ENCODE assay signal across 15 cellular contexts in genomic region chr3:49721165-49721860, GRCh38. TPM values are rescaled to one million over a fixed set of nuclear protein-coding genes. Genes with fewer than 3 reads are reported as not detected.
A peak's percentile ranks its signal among the peaks of the same experiment; 100 is the strongest.
DNase-seq lines count a peak whose midpoint lies in the region; ATAC-seq and TF ChIP-seq lines count a peak whose summit lies in the region.
"Had no signal": no experiment of that assay in that cellular context is flagged by ENCODE, and none has a peak within 500 bp of the region (broad histone marks: within the 10 kb centered on the region; RNA-seq: fewer than 3 reads in every experiment).

No MANE protein-coding gene starts in this region.

- H2BK120ac ChIP-seq in neuronal stem cell (ENCODE audit: low read depth, low read length) (no peak overlapping the region), mesenchymal stem cell (ENCODE audit: low read depth, low read length) (no peak overlapping the region)

- CTCF ChIA-PET in activated CD4-positive, alpha-beta memory T cell treated with anti-CD3 and anti-CD28 coated beads, Interleukin-2, amount 10 ng/mL, durations not matched to agents 7 days and 5 days (lab: Charles Lee), result no interaction called here
- CTCF ChIA-PET in activated CD4-positive, alpha-beta memory T cell treated with anti-CD3 and anti-CD28 coated beads for 36 hours (lab: Charles Lee), result interaction anchor here (0.9 kb wide), 1 partner anchor 181 kb away, joined by 4 read pairs; no protein-coding TSS in a partner anchor

- H2AK5ac ChIP-seq in neuronal stem cell (ENCODE audit: low read depth, low read length) (no peak overlapping the region), mesenchymal stem cell (ENCODE audit: low read length, severe bottlenecking) (no peak overlapping the region)

- H3K4me3 ChIP-seq in neuronal stem cell (ENCODE audit: low read length in 2 of 2) (no peak overlapping the region), smooth muscle cell (no peak overlapping the region), mesenchymal stem cell (ENCODE audit: insufficient read depth in 1 of 2, low read depth in 1 of 2, low read length in 2 of 2) (no peak overlapping the region)

- no peak overlapping the region for H3K4ac ChIP-seq in neuronal stem cell (ENCODE audit: low read length)
- H3K4ac ChIP-seq in mesenchymal stem cell (ENCODE audit: low read depth in 1 of 2, low read length in 2 of 2), result no peak overlapping the region

- H3K4me2 ChIP-seq in neuronal stem cell (ENCODE audit: insufficient read depth, low read length, poor library complexity, severe bottlenecking) (no peak overlapping the region), smooth muscle cell (no peak overlapping the region), mesenchymal stem cell (ENCODE audit: low read length, poor library complexity, severe bottlenecking) (no peak overlapping the region)

- H3K23ac ChIP-seq in neuronal stem cell (ENCODE audit: low read depth, low read length, poor library complexity), result no peak overlapping the region
- H3K23ac ChIP-seq in mesenchymal stem cell (ENCODE audit: low read length in 2 of 2), result no peak overlapping the region

- H3K27me3 Mint-ChIP-seq in activated CD4-positive, alpha-beta memory T cell treated with anti-CD3 and anti-CD28 coated beads, Interleukin-2, amount 10 ng/mL, durations not matched to agents 7 days and 5 days, result no peaks in the 10 kb centered on the region
- H3K27me3 Mint-ChIP-seq in activated CD4-positive, alpha-beta memory T cell treated with anti-CD3 and anti-CD28 coated beads for 36 hours, result no peaks in the 10 kb centered on the region
- no peaks in the 10 kb centered on the region for H3K27me3 Mint-ChIP-seq in central memory CD8-positive, alpha-beta T cell

- H3K27me3 ChIP-seq in neuronal stem cell (ENCODE audit: control insufficient read depth in 3 of 3, insufficient read depth in 3 of 3, low read depth in 1 of 3, low read length in 3 of 3) (no peaks in the 10 kb centered on the region), smooth muscle cell (ENCODE audit: low read depth) (no peaks in the 10 kb centered on the region), mesenchymal stem cell (ENCODE audit: control insufficient read depth in 1 of 2, insufficient read depth in 1 of 2, low read length in 2 of 2) (no peaks in the 10 kb centered on the region)

- H3K79me2 ChIP-seq in smooth muscle cell (ENCODE audit: low read depth), result peaks cover 13% of the 10 kb centered on the region

- intact Hi-C loops in activated CD4-positive, alpha-beta memory T cell treated with anti-CD3 and anti-CD28 coated beads for 36 hours (cut with micrococcal nuclease), result no loop called here

- peak overlapping the region; percentile 45 for H3K27ac Mint-ChIP-seq in activated CD4-positive, alpha-beta memory T cell treated with anti-CD3 and anti-CD28 coated beads, Interleukin-2, amount 10 ng/mL, durations not matched to agents 7 days and 5 days
- no peak overlapping the region for H3K27ac Mint-ChIP-seq in activated CD4-positive, alpha-beta memory T cell treated with anti-CD3 and anti-CD28 coated beads for 36 hours
- no peak overlapping the region for H3K27ac Mint-ChIP-seq in central memory CD8-positive, alpha-beta T cell (ENCODE audit: low read depth)

- TF ChIP-seq POLR2A in GM19099 (IDR thresholded peaks at IDR 0.05; ENCODE audit: extremely low read depth, insufficient read length, low read depth), result peak; percentile 36

- H3K79me1 ChIP-seq in neuronal stem cell (ENCODE audit: low read depth, low read length) (peaks cover 26% of the 10 kb centered on the region), mesenchymal stem cell (replicated peaks; ENCODE audit: low read length, poor library complexity, severe bottlenecking) (peaks cover 26% of the 10 kb centered on the region)

- H2BK5ac ChIP-seq in neuronal stem cell (ENCODE audit: low read length) (peak overlapping the region; percentile 66), mesenchymal stem cell (ENCODE audit: low read depth, low read length, poor library complexity, severe bottlenecking) (no peak overlapping the region)

- peaks cover 32 to 78% of the 10 kb centered on the region in 2 donors for H3K36me3 ChIP-seq in neuronal stem cell (replicated peaks in 1 of 2; ENCODE audit: control insufficient read depth in 2 of 2, insufficient read depth in 2 of 2, low read length in 2 of 2)
- H3K36me3 ChIP-seq in smooth muscle cell (ENCODE audit: low read depth), result no peaks in the 10 kb centered on the region
- peaks cover 41 to 70% of the 10 kb centered on the region in 2 experiments for H3K36me3 ChIP-seq in mesenchymal stem cell (ENCODE audit: control insufficient read depth in 1 of 2, insufficient read depth in 2 of 2, low read depth in 1 of 2, low read length in 2 of 2)

- POLR2A ChIA-PET in activated CD4-positive, alpha-beta memory T cell treated with anti-CD3 and anti-CD28 coated beads, Interleukin-2, amount 10 ng/mL, durations not matched to agents 7 days and 5 days (lab: Charles Lee), result interaction anchor here (1.2 to 1.6 kb wide), 2 partner anchors 9 to 65 kb away, joined by 3 to 4 read pairs; partner anchors contain the start of gene IP6K1
- POLR2A ChIA-PET in activated CD4-positive, alpha-beta memory T cell treated with anti-CD3 and anti-CD28 coated beads for 36 hours (lab: Charles Lee), result interaction anchor here (0.8 to 1.3 kb wide), 2 partner anchors 8 to 182 kb away, joined by 3 read pairs; no protein-coding TSS in a partner anchor

- no CpG with 5 or more reads among the region's 9 CpGs for WGBS in neuronal stem cell (ENCODE audit: extremely low coverage in 2 of 2, insufficient read length in 2 of 2, insufficient replicate concordance in 1 of 2), 2 donors
- WGBS in smooth muscle cell (ENCODE audit: low lambda C conversion rate), result 95% methylated on average over 9 of the region's 9 CpGs
- 94% methylated on average over 9 of the region's 9 CpGs for WGBS in mesenchymal stem cell

- H3K27ac ChIP-seq in neuronal stem cell (replicated peaks; ENCODE audit: low read length) (no peak overlapping the region), smooth muscle cell (ENCODE audit: low read depth) (no peak overlapping the region), mesenchymal stem cell (ENCODE audit: low read length, poor library complexity, severe bottlenecking) (no peak overlapping the region)

- peaks cover 36% of the 10 kb centered on the region for H3K36me3 Mint-ChIP-seq in activated CD4-positive, alpha-beta memory T cell treated with anti-CD3 and anti-CD28 coated beads, Interleukin-2, amount 10 ng/mL, durations not matched to agents 7 days and 5 days (ENCODE audit: low read depth)
- H3K36me3 Mint-ChIP-seq in activated CD4-positive, alpha-beta memory T cell treated with anti-CD3 and anti-CD28 coated beads for 36 hours, result peaks cover 27% of the 10 kb centered on the region
- H3K36me3 Mint-ChIP-seq in central memory CD8-positive, alpha-beta T cell (ENCODE audit: insufficient read depth), result peaks cover 34% of the 10 kb centered on the region

- H3K9me3 ChIP-seq in neuronal stem cell (replicated peaks in 1 of 2; ENCODE audit: control insufficient read depth in 2 of 2, insufficient read depth in 1 of 2, low read depth in 1 of 2, low read length in 2 of 2), result peaks cover 0 to 3% of the 10 kb centered on the region in 2 donors
- no peaks in the 10 kb centered on the region for H3K9me3 ChIP-seq in smooth muscle cell (replicated peaks; ENCODE audit: low read depth)
- H3K9me3 ChIP-seq in mesenchymal stem cell (ENCODE audit: control insufficient read depth, low read length), result no peaks in the 10 kb centered on the region

- no peak overlapping the region for H2AFZ ChIP-seq in neuronal stem cell (ENCODE audit: low read length)
- H2AFZ ChIP-seq in smooth muscle cell (ENCODE audit: low read depth), result no peak overlapping the region
- no peak overlapping the region for H2AFZ ChIP-seq in mesenchymal stem cell (ENCODE audit: low read depth, low read length)

- H2BK12ac ChIP-seq in neuronal stem cell (ENCODE audit: low read length) (no peak overlapping the region), mesenchymal stem cell (ENCODE audit: low read length in 2 of 2) (no peak overlapping the region)

- H4K8ac ChIP-seq in neuronal stem cell (ENCODE audit: low read depth, low read length) (no peak overlapping the region), mesenchymal stem cell (ENCODE audit: low read length) (no peak overlapping the region)

- H3K4me1 Mint-ChIP-seq in activated CD4-positive, alpha-beta memory T cell treated with anti-CD3 and anti-CD28 coated beads, Interleukin-2, amount 10 ng/mL, durations not matched to agents 7 days and 5 days, result peaks cover 53% of the 10 kb centered on the region
- H3K4me1 Mint-ChIP-seq in activated CD4-positive, alpha-beta memory T cell treated with anti-CD3 and anti-CD28 coated beads for 36 hours (ENCODE audit: low read depth), result peaks cover 38% of the 10 kb centered on the region
- peaks cover 44% of the 10 kb centered on the region for H3K4me1 Mint-ChIP-seq in central memory CD8-positive, alpha-beta T cell

- H4K20me1 ChIP-seq in smooth muscle cell (ENCODE audit: low read depth), result peaks cover 16% of the 10 kb centered on the region

- H3K4me1 ChIP-seq in neuronal stem cell (ENCODE audit: control insufficient read depth in 2 of 2, insufficient read depth in 1 of 2, low read depth in 1 of 2, low read length in 2 of 2) (peaks cover 14 to 16% of the 10 kb centered on the region in 2 donors), smooth muscle cell (ENCODE audit: low read depth) (peaks cover 12% of the 10 kb centered on the region), mesenchymal stem cell (ENCODE audit: control insufficient read depth, insufficient read depth, low read depth, low read length) (peaks cover 33% of the 10 kb centered on the region)

- H3K9ac ChIP-seq in neuronal stem cell (ENCODE audit: low read depth, low read length, poor library complexity) (no peak overlapping the region), smooth muscle cell (ENCODE audit: low read depth) (no peak overlapping the region), mesenchymal stem cell (ENCODE audit: low read length) (no peak overlapping the region)

- TF ChIP-seq CTCF in smooth muscle cell (IDR thresholded peaks at IDR 0.05; ENCODE audit: borderline replicate concordance, insufficient read depth, poor library complexity, severe bottlenecking), result no peak

- peaks cover 12% of the 10 kb centered on the region for H3F3A ChIP-seq in smooth muscle cell (ENCODE audit: low read depth)

- H4K91ac ChIP-seq in neuronal stem cell (ENCODE audit: low read depth, low read length, poor library complexity) (no peak overlapping the region), mesenchymal stem cell (ENCODE audit: low read length) (no peak overlapping the region)

- H3K9me3 Mint-ChIP-seq in activated CD4-positive, alpha-beta memory T cell treated with anti-CD3 and anti-CD28 coated beads, Interleukin-2, amount 10 ng/mL, durations not matched to agents 7 days and 5 days, result no peaks in the 10 kb centered on the region
- no peaks in the 10 kb centered on the region for H3K9me3 Mint-ChIP-seq in activated CD4-positive, alpha-beta memory T cell treated with anti-CD3 and anti-CD28 coated beads for 36 hours
- H3K9me3 Mint-ChIP-seq in central memory CD8-positive, alpha-beta T cell, result no peaks in the 10 kb centered on the region

- H3K18ac ChIP-seq in neuronal stem cell (ENCODE audit: low read length) (no peak overlapping the region), mesenchymal stem cell (ENCODE audit: low read depth in 1 of 2, low read length in 2 of 2) (no peak overlapping the region)

- peak; percentile 15 for DNase-seq in activated CD4-positive, alpha-beta memory T cell treated with anti-CD3 and anti-CD28 coated beads, Interleukin-2, amount 10 ng/mL, durations not matched to agents 7 days and 5 days
- no peak for DNase-seq in activated CD4-positive, alpha-beta memory T cell treated with anti-CD3 and anti-CD28 coated beads for 36 hours
- DNase-seq in central memory CD8-positive, alpha-beta T cell (ENCODE audit: low spot score in 2 of 2), result no peak
- DNase-seq in neuronal stem cell (ENCODE audit: low spot score), result no peak
- no peak for DNase-seq in smooth muscle cell (lab: John Stamatoyannopoulos, UW; ENCODE audit: unreplicated experiment)
- no peak for DNase-seq in mesenchymal stem cell
- DNase-seq in NK-92 treated with Interleukin-12 subunit alpha and Interleukin-12 subunit beta, amount 100 ng/mL, for 24 hours (lab: John Stamatoyannopoulos, UW), result no peak
- DNase-seq: activated CD4-positive, alpha-beta T cell treated with anti-CD3 and anti-CD28 coated beads, Interleukin-2, amount 50 U/mL, for 4 hours; NCI-H1105 treated with DMSO at 0.1 percent for 48 hours; NCI-H226; occipital lobe; stimulated activated CD4-positive, alpha-beta T cell treated with anti-CD3 and anti-CD28 coated beads, Interleukin-12 subunit alpha, Interleukin-12 subunit beta, amount 100 ng/mL, for 4 hours had no signal

- H2BK15ac ChIP-seq in neuronal stem cell (ENCODE audit: low read length) (no peak overlapping the region), mesenchymal stem cell (ENCODE audit: low read depth, poor library complexity, severe bottlenecking) (no peak overlapping the region)

- ATAC-seq in central memory CD8-positive, alpha-beta T cell (replicated peaks; ENCODE audit: extremely low read depth, poor library complexity, severe bottlenecking), result no peak

- peak overlapping the region; percentile 91 for H3K4me3 Mint-ChIP-seq in activated CD4-positive, alpha-beta memory T cell treated with anti-CD3 and anti-CD28 coated beads, Interleukin-2, amount 10 ng/mL, durations not matched to agents 7 days and 5 days
- H3K4me3 Mint-ChIP-seq in activated CD4-positive, alpha-beta memory T cell treated with anti-CD3 and anti-CD28 coated beads for 36 hours, result no peak overlapping the region
- peak overlapping the region; percentile 84 for H3K4me3 Mint-ChIP-seq in central memory CD8-positive, alpha-beta T cell

- H3K14ac ChIP-seq in neuronal stem cell (ENCODE audit: low read length) (no peak overlapping the region), mesenchymal stem cell (ENCODE audit: low read length in 2 of 2) (no peak overlapping the region)

RNA-seq across cellular contexts. Expression of gene AMIGO3, which starts 1.8 kb away (rescaled TPM):
- under 1 TPM; 0.23 to 0.28 TPM for total RNA-seq in activated CD4-positive, alpha-beta memory T cell treated with anti-CD3 and anti-CD28 coated beads, Interleukin-2, amount 10 ng/mL, durations not matched to agents 7 days and 5 days
- total RNA-seq in activated CD4-positive, alpha-beta memory T cell treated with anti-CD3 and anti-CD28 coated beads for 36 hours, result not detected
- polyA plus RNA-seq in neuronal stem cell (2013, experiment 1 of 2), result 1.0 TPM
- 0.93 TPM for polyA plus RNA-seq in neuronal stem cell (2013, experiment 2 of 2)
- total RNA-seq in smooth muscle cell, result 2.8 and 2.9 TPM in 2 replicates
- 2.2 and 2.4 TPM in 2 replicates for polyA plus RNA-seq in smooth muscle cell
- polyA plus RNA-seq in mesenchymal stem cell (2013, experiment 1 of 2), result 1.2 TPM
- 1.2 TPM for polyA plus RNA-seq in mesenchymal stem cell (2013, experiment 2 of 2)
- total RNA-seq: liver had no signal
- polyA plus RNA-seq: fibroblast of lung had no signal

RNA-seq across cellular contexts. Expression of gene GMPPB, which starts 2.4 kb away (rescaled TPM):
- 10 to 100 TPM; 48.2 to 49.0 TPM for total RNA-seq in activated CD4-positive, alpha-beta memory T cell treated with anti-CD3 and anti-CD28 coated beads, Interleukin-2, amount 10 ng/mL, durations not matched to agents 7 days and 5 days
- total RNA-seq in activated CD4-positive, alpha-beta memory T cell treated with anti-CD3 and anti-CD28 coated beads for 36 hours, result 10 to 100 TPM; 41.0 to 45.4 TPM
- 7.4 TPM for polyA plus RNA-seq in neuronal stem cell (2013, experiment 1 of 2)
- 7.4 TPM for polyA plus RNA-seq in neuronal stem cell (2013, experiment 2 of 2)
- total RNA-seq in smooth muscle cell, result 21.1 and 21.3 TPM in 2 replicates
- polyA plus RNA-seq in smooth muscle cell, result 68.3 and 74.8 TPM in 2 replicates
- 16.4 TPM for polyA plus RNA-seq in mesenchymal stem cell (2013, experiment 1 of 2)
- 16.4 TPM for polyA plus RNA-seq in mesenchymal stem cell (2013, experiment 2 of 2)

RNA-seq across cellular contexts. Expression of gene RNF123, which starts 32.0 kb away (rescaled TPM):
- 10 to 100 TPM; 35.5 to 38.3 TPM for total RNA-seq in activated CD4-positive, alpha-beta memory T cell treated with anti-CD3 and anti-CD28 coated beads, Interleukin-2, amount 10 ng/mL, durations not matched to agents 7 days and 5 days
- 10 to 100 TPM; 21.0 to 29.7 TPM for total RNA-seq in activated CD4-positive, alpha-beta memory T cell treated with anti-CD3 and anti-CD28 coated beads for 36 hours
- polyA plus RNA-seq in neuronal stem cell (2013, experiment 1 of 2), result 21.9 TPM
- polyA plus RNA-seq in neuronal stem cell (2013, experiment 2 of 2), result 20.9 TPM
- 15.8 and 17.3 TPM in 2 replicates for total RNA-seq in smooth muscle cell
- polyA plus RNA-seq in smooth muscle cell, result 23.9 and 37.8 TPM in 2 replicates
- polyA plus RNA-seq in mesenchymal stem cell (2013, experiment 1 of 2), result 24.4 TPM
- polyA plus RNA-seq in mesenchymal stem cell (2013, experiment 2 of 2), result 22.4 TPM

RNA-seq across cellular contexts. Expression of gene MST1, which starts 32.0 kb away (rescaled TPM):
- 10 to 100 TPM in 1 of 2 experiments, 1 to 10 TPM in 1; 8.6 to 12.4 TPM for total RNA-seq in activated CD4-positive, alpha-beta memory T cell treated with anti-CD3 and anti-CD28 coated beads, Interleukin-2, amount 10 ng/mL, durations not matched to agents 7 days and 5 days
- 1 to 10 TPM; 8.1 to 8.2 TPM for total RNA-seq in activated CD4-positive, alpha-beta memory T cell treated with anti-CD3 and anti-CD28 coated beads for 36 hours
- polyA plus RNA-seq in neuronal stem cell (2013, experiment 1 of 2), result 10.4 TPM
- polyA plus RNA-seq in neuronal stem cell (2013, experiment 2 of 2), result 11.3 TPM
- 15.4 and 18.7 TPM in 2 replicates for total RNA-seq in smooth muscle cell
- polyA plus RNA-seq in smooth muscle cell, result 22.9 and 28.5 TPM in 2 replicates
- polyA plus RNA-seq in mesenchymal stem cell (2013, experiment 1 of 2), result 7.8 TPM
- 7.5 TPM for polyA plus RNA-seq in mesenchymal stem cell (2013, experiment 2 of 2)

RNA-seq across cellular contexts. Expression of gene APEH, which starts 47.2 kb away (rescaled TPM):
- 100 to 1,000 TPM; 132 to 136 TPM for total RNA-seq in activated CD4-positive, alpha-beta memory T cell treated with anti-CD3 and anti-CD28 coated beads, Interleukin-2, amount 10 ng/mL, durations not matched to agents 7 days and 5 days
- 100 to 1,000 TPM; 141 to 143 TPM for total RNA-seq in activated CD4-positive, alpha-beta memory T cell treated with anti-CD3 and anti-CD28 coated beads for 36 hours
- 50.1 TPM for polyA plus RNA-seq in neuronal stem cell (2013, experiment 1 of 2)
- polyA plus RNA-seq in neuronal stem cell (2013, experiment 2 of 2), result 46.8 TPM
- 53.1 and 69.4 TPM in 2 replicates for total RNA-seq in smooth muscle cell
- polyA plus RNA-seq in smooth muscle cell, result 91.7 and 104 TPM in 2 replicates
- 46.0 TPM for polyA plus RNA-seq in mesenchymal stem cell (2013, experiment 1 of 2)
- 44.5 TPM for polyA plus RNA-seq in mesenchymal stem cell (2013, experiment 2 of 2)
